ENCODE assay signal across 14 cellular contexts in the genomic region with DNA sequence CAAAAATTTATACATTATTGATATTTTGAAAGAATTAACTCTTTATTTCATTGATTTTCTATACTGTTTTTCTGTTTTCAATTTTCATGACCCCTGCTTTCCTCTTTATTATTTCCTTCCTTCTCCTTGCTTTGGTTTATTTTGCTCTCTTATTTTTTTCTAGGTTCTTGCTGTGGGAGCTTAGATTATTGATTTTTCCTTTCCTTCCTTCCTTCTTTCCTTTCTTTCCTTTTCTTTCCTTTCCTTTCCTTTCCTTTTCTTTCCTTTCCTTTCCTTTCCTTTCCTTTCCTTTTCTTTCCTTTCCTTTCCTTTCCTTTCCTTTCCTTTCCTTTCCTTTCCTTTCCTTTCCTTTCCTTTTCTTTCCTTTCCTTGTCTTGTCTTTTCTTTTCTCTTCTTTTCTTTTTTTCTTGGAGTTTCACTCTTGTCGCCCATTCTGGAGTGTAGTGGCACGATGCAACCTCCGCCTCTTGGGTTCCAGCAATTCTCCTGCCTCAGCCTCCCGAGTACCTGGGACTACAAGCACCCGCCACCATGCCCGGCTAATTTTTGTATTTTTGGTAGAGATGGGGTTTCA. TPM values are rescaled to one million over a fixed set of nuclear protein-coding genes. Genes with fewer than 3 reads are reported as not detected.
"Had no signal": no experiment of that assay in that cellular context is flagged by ENCODE, and none has a peak within 500 bp of the region (broad histone marks: within the 10 kb centered on the region; RNA-seq: fewer than 3 reads in every experiment).

No MANE protein-coding gene starts in this region.

RNA-seq across cellular contexts. Expression of gene IGFL1, which starts 13.6 kb away (rescaled TPM):
- total RNA-seq: activated B cell treated with CpG ODN at 0.5 μM for 24 hours; activated CD4-positive, alpha-beta memory T cell treated with anti-CD3 and anti-CD28 coated beads for 36 hours; activated CD4-positive, alpha-beta memory T cell treated with anti-CD3 and anti-CD28 coated beads, Interleukin-2, amount 10 ng/mL, durations not matched to agents 7 days and 5 days; activated CD4-positive, alpha-beta T cell treated with anti-CD3 and anti-CD28 coated beads for 36 hours; activated CD4-positive, alpha-beta T cell treated with anti-CD3 and anti-CD28 coated beads, Interleukin-2, amount 10 ng/mL, durations not matched to agents 24 days and 14 days; activated CD4-positive, alpha-beta T cell treated with anti-CD3 and anti-CD28 coated beads, Interleukin-2, amount 10 ng/mL, durations not matched to agents 7 days and 5 days; activated CD8-positive, alpha-beta memory T cell treated with anti-CD3 and anti-CD28 coated beads for 36 hours; activated CD8-positive, alpha-beta memory T cell treated with anti-CD3 and anti-CD28 coated beads, Interleukin-2, amount 10 ng/mL, durations not matched to agents 7 days and 5 days; activated CD8-positive, alpha-beta T cell treated with anti-CD3 and anti-CD28 coated beads for 36 hours; activated CD8-positive, alpha-beta T cell treated with anti-CD3 and anti-CD28 coated beads, Interleukin-2, amount 10 ng/mL, durations not matched to agents 7 days and 5 days; T-helper 1 cell treated with Interleukin-12 subunit alpha and Interleukin-12 subunit beta and Interleukin-4 antibody, amounts not matched to agents 30 ng/mL and 1 ng/mL, for 36 hours; T-helper 17 cell; T-helper 2 cell treated with Interferon-gamma antibody and Interleukin-4, amounts not matched to agents 100 ng/mL and 5 ng/mL, for 36 hours; WTC11 had no signal

RNA-seq across cellular contexts. Expression of gene HIF3A, which starts 53.7 kb away (rescaled TPM):
- total RNA-seq: activated B cell treated with CpG ODN at 0.5 μM for 24 hours; activated CD4-positive, alpha-beta memory T cell treated with anti-CD3 and anti-CD28 coated beads for 36 hours; activated CD4-positive, alpha-beta memory T cell treated with anti-CD3 and anti-CD28 coated beads, Interleukin-2, amount 10 ng/mL, durations not matched to agents 7 days and 5 days; activated CD4-positive, alpha-beta T cell treated with anti-CD3 and anti-CD28 coated beads for 36 hours; activated CD4-positive, alpha-beta T cell treated with anti-CD3 and anti-CD28 coated beads, Interleukin-2, amount 10 ng/mL, durations not matched to agents 24 days and 14 days; activated CD4-positive, alpha-beta T cell treated with anti-CD3 and anti-CD28 coated beads, Interleukin-2, amount 10 ng/mL, durations not matched to agents 7 days and 5 days; activated CD8-positive, alpha-beta memory T cell treated with anti-CD3 and anti-CD28 coated beads for 36 hours; activated CD8-positive, alpha-beta memory T cell treated with anti-CD3 and anti-CD28 coated beads, Interleukin-2, amount 10 ng/mL, durations not matched to agents 7 days and 5 days; activated CD8-positive, alpha-beta T cell treated with anti-CD3 and anti-CD28 coated beads for 36 hours; activated CD8-positive, alpha-beta T cell treated with anti-CD3 and anti-CD28 coated beads, Interleukin-2, amount 10 ng/mL, durations not matched to agents 7 days and 5 days; T-helper 1 cell treated with Interleukin-12 subunit alpha and Interleukin-12 subunit beta and Interleukin-4 antibody, amounts not matched to agents 30 ng/mL and 1 ng/mL, for 36 hours; T-helper 17 cell; T-helper 2 cell treated with Interferon-gamma antibody and Interleukin-4, amounts not matched to agents 100 ng/mL and 5 ng/mL, for 36 hours had no signal
